17 cellular contexts compared by ENCODE assay signal in the genomic region with DNA sequence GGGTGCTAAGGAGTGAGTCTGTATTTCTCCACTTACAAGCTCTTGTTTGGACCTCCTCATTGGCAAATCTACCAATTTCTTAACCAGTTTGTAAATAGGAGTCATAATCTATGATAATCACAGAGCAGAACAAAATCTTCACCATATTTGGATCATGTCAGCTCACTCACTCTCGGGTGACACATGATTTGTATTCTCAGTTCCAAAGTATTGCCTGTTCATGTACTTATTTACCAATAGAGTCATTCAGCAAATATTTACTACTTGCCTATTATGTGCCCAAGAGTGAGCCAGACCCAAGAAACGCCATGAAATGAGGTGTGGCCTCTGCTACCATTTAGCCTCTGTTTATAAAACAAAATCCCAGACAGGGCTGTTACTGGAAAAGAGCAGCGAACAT.
DNase-seq lines count a peak whose midpoint lies in the region; ATAC-seq and TF ChIP-seq lines count a peak whose summit lies in the region.
"Had no signal": no experiment of that assay in that cellular context is flagged by ENCODE, and none has a peak within 500 bp of the region (broad histone marks: within the 10 kb centered on the region; RNA-seq: fewer than 3 reads in every experiment).

No MANE protein-coding gene starts in this region.

- no peaks in the 10 kb centered on the region for H3K9me3 ChIP-seq in BE2C
- H3K9me3 ChIP-seq: esophagus muscularis mucosa, heart right ventricle, prostate gland, testis had no signal

- no peak overlapping the region for H3K4me3 ChIP-seq in mesendoderm (ENCODE audit: low read length)
- H3K4me3 ChIP-seq in BE2C (ENCODE audit: low read depth, low read length) = no peak overlapping the region
- H3K4me3 ChIP-seq: esophagus muscularis mucosa, heart right ventricle, prostate gland, testis had no signal

- peak; percentile 94 for DNase-seq in DMS53 (lab: John Stamatoyannopoulos, UW)
- DNase-seq in LoVo (ENCODE audit: low spot score) = peak; percentile 18
- peak; percentile 24 for DNase-seq in RKO (ENCODE audit: low spot score)
- DNase-seq in mesendoderm = no peak
- DNase-seq in BE2C = no peak
- DNase-seq in amygdala (lab: John Stamatoyannopoulos, UW) = no peak
- DNase-seq: activated CD4-positive, CD25-positive, alpha-beta regulatory T cell; activated CD8-positive, alpha-beta memory T cell treated with anti-CD3 and anti-CD28 coated beads for 24 hours; activated naive CD8-positive, alpha-beta T cell treated with anti-CD3 and anti-CD28 coated beads, Interleukin-2, amount 10 ng/mL, durations not matched to agents 7 days and 5 days; heart right ventricle; mammary epithelial cell; SIG-M5; T-helper 2 cell; testis had no signal

- H2BK120ac ChIP-seq in mesendoderm (ENCODE audit: low read depth, low read length) = no peak overlapping the region

- H3K23ac ChIP-seq in mesendoderm (ENCODE audit: low read length) = no peak overlapping the region

- H2AK5ac ChIP-seq in mesendoderm (ENCODE audit: low read length) = no peak overlapping the region

- H3K27ac ChIP-seq in mesendoderm (ENCODE audit: low read depth, low read length) = no peak overlapping the region
- H3K27ac ChIP-seq: esophagus muscularis mucosa, heart right ventricle, prostate gland, testis had no signal

- H3K27me3 ChIP-seq in mesendoderm (ENCODE audit: insufficient read depth, low read length, poor library complexity) = no peaks in the 10 kb centered on the region
- H3K27me3 ChIP-seq in BE2C = no peaks in the 10 kb centered on the region
- H3K27me3 ChIP-seq: esophagus muscularis mucosa, heart right ventricle, testis had no signal

- no CpG with 5 or more reads among the region's 3 CpGs for WGBS in mesendoderm (ENCODE audit: extremely low coverage, insufficient coverage, low lambda C conversion rate)

- H2BK15ac ChIP-seq in mesendoderm (replicated peaks; ENCODE audit: low read depth) = no peak overlapping the region

- H4K5ac ChIP-seq in mesendoderm (ENCODE audit: low read length) = no peak overlapping the region

- H3K56ac ChIP-seq in mesendoderm (ENCODE audit: low read length) = peak overlapping the region; percentile 3

- no peak overlapping the region for H3K9ac ChIP-seq in mesendoderm (ENCODE audit: low read length)

- H3K36me3 ChIP-seq in mesendoderm (ENCODE audit: control insufficient read depth, insufficient read depth, low read length) = no peaks in the 10 kb centered on the region
- H3K36me3 ChIP-seq in BE2C = no peaks in the 10 kb centered on the region
- H3K36me3 ChIP-seq: esophagus muscularis mucosa, heart right ventricle, prostate gland had no signal

- no peak overlapping the region for H3K4me2 ChIP-seq in mesendoderm (ENCODE audit: low read length)

- no peaks in the 10 kb centered on the region for H3K79me1 ChIP-seq in mesendoderm (ENCODE audit: low read length)

- H2BK5ac ChIP-seq in mesendoderm (ENCODE audit: low read length) = no peak overlapping the region

- TF ChIP-seq CTCF in BE2C (IDR thresholded peaks at IDR 0.05; ENCODE audit: low read depth, low read length) = no peak

- no peak for ATAC-seq in GM19452 (IDR thresholded peaks at IDR 0.05; ENCODE audit: unreplicated experiment)
- ATAC-seq: heart right ventricle had no signal

- no peaks in the 10 kb centered on the region for H3K79me2 ChIP-seq in mesendoderm (ENCODE audit: control insufficient read depth, insufficient read depth, low read length)

- no peak overlapping the region for H3K4ac ChIP-seq in mesendoderm (ENCODE audit: low read depth, low read length)

- H3K4me1 ChIP-seq in mesendoderm (ENCODE audit: control insufficient read depth, low read depth, low read length) (no peaks in the 10 kb centered on the region), BE2C (no peaks in the 10 kb centered on the region)
- H3K4me1 ChIP-seq: esophagus muscularis mucosa, prostate gland, testis had no signal

- H3K18ac ChIP-seq in mesendoderm (ENCODE audit: low read length) = no peak overlapping the region

- H4K8ac ChIP-seq in mesendoderm (ENCODE audit: low read depth, low read length) = no peak overlapping the region

Comparison
In these comparisons a context has a peak if more than half of its experiments do, and no peak if none do; other contexts are left out.
1. DNase-seq: peak in DMS53 (single experiment), LoVo (single experiment) and RKO (single experiment); none in mesendoderm (single experiment), BE2C (single experiment) and amygdala (0 of 56).